ENCODE assay signal across 15 cellular contexts in genomic region chr2:232102380-232102779, GRCh38.
"Had no signal": no experiment of that assay in that cellular context is flagged by ENCODE, and none has a peak within 500 bp of the region (broad histone marks: within the 10 kb centered on the region; RNA-seq: fewer than 3 reads in every experiment).

No MANE protein-coding gene starts in this region.

- FAIRE-seq: small intestine had no signal

- DNase-seq: cortex of kidney; dorsolateral prefrontal cortex; effector CD8-positive, alpha-beta T cell; head of caudate nucleus; hippocampal formation; natural killer cell; posterior cingulate gyrus; right cardiac atrium; small intestine; stimulated activated CD4-positive, alpha-beta T cell treated with anti-CD3 and anti-CD28 coated beads, Interleukin-12 subunit alpha, Interleukin-12 subunit beta, amount 100 ng/mL, for 4 hours; stimulated activated naive CD4-positive, alpha-beta T cell; stomach; substantia nigra; trophoblast cell had no signal

- ATAC-seq: natural killer cell, right cardiac atrium had no signal

- H3K4me3 ChIP-seq: dorsolateral prefrontal cortex, stomach, thoracic aorta had no signal

- H3K9me3 ChIP-seq: stomach had no signal

- H3K4me1 ChIP-seq: stomach had no signal

- H3K27me3 ChIP-seq: dorsolateral prefrontal cortex, stomach had no signal

- H3K27ac ChIP-seq: dorsolateral prefrontal cortex, stomach, thoracic aorta had no signal
